In the genomic region with DNA sequence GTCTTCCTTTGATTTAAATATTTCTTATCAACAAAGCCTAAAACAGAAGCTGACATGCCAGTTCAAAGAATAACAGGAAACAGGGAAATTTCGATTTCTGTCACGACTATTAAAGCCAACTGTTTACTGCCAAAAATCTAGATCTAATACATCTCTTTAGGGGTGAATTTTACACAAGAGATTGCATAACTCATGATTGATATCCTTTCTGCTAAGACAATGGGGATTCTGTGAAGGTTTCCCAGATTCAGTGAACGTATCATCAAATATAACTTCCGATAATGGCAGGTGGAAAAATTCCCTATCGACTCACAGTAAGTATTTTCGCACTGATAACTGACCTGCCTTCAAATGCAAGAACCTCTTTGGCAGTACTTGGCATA, we compare ENCODE assay signal across 11 cellular contexts. TPM values are rescaled to one million over a fixed set of nuclear protein-coding genes. Genes with fewer than 3 reads are reported as not detected.
DNase-seq lines count a peak whose midpoint lies in the region; ATAC-seq and TF ChIP-seq lines count a peak whose summit lies in the region.
"Had no signal": no experiment of that assay in that cellular context is flagged by ENCODE, and none has a peak within 500 bp of the region (broad histone marks: within the 10 kb centered on the region; RNA-seq: fewer than 3 reads in every experiment).

No MANE protein-coding gene starts in this region.

- H3K9me3 Mint-ChIP-seq in neural progenitor cell (no peaks in the 10 kb centered on the region), endothelial cell (ENCODE audit: unreplicated experiment) (no peaks in the 10 kb centered on the region)

- TF ChIP-seq EP300 in upper lobe of left lung (IDR thresholded peaks at IDR 0.05) = no peak

- no peak for TF ChIP-seq CTCF in body of pancreas (IDR thresholded peaks at IDR 0.05)
- TF ChIP-seq CTCF in neural progenitor cell (IDR thresholded peaks at IDR 0.05) = no peak
- no peak for TF ChIP-seq CTCF in upper lobe of left lung (IDR thresholded peaks at IDR 0.05)
- TF ChIP-seq CTCF in endothelial cell (IDR thresholded peaks at IDR 0.05; ENCODE audit: unreplicated experiment) = no peak

- TF ChIP-seq POLR2A in body of pancreas (IDR thresholded peaks at IDR 0.05) (no peak), upper lobe of left lung (IDR thresholded peaks at IDR 0.05) (no peak)

- H3K36me3 ChIP-seq in body of pancreas (replicated peaks in 1 of 2; ENCODE audit: insufficient read depth in 1 of 2, low read depth in 2 of 2) = no peaks in the 10 kb centered on the region
- no peaks in the 10 kb centered on the region for H3K36me3 ChIP-seq in neural progenitor cell
- no peaks in the 10 kb centered on the region for H3K36me3 ChIP-seq in upper lobe of left lung

- no peak overlapping the region for H3K9ac ChIP-seq in neural progenitor cell

- no peaks in the 10 kb centered on the region for H3K79me2 ChIP-seq in neural progenitor cell (ENCODE audit: low read depth)

- H3K4me2 ChIP-seq in neural progenitor cell = no peak overlapping the region

- H3K9me3 ChIP-seq in body of pancreas (no peaks in the 10 kb centered on the region), neural progenitor cell (ENCODE audit: low read depth) (no peaks in the 10 kb centered on the region), upper lobe of left lung (no peaks in the 10 kb centered on the region)
- H3K9me3 ChIP-seq: heart left ventricle had no signal

- no peak overlapping the region for H3K4me3 ChIP-seq in body of pancreas
- no peak overlapping the region for H3K4me3 ChIP-seq in neural progenitor cell
- no peak overlapping the region for H3K4me3 ChIP-seq in upper lobe of left lung
- H3K4me3 ChIP-seq: coronary artery had no signal

- H2AFZ ChIP-seq in neural progenitor cell (replicated peaks) = no peak overlapping the region

- no peaks in the 10 kb centered on the region for H3K27me3 Mint-ChIP-seq in neural progenitor cell (ENCODE audit: insufficient read depth, low read depth)
- H3K27me3 Mint-ChIP-seq in endothelial cell (ENCODE audit: unreplicated experiment) = peaks cover 1% of the 10 kb centered on the region

- no peaks in the 10 kb centered on the region for H3K4me1 Mint-ChIP-seq in neural progenitor cell
- H3K4me1 Mint-ChIP-seq in endothelial cell (ENCODE audit: unreplicated experiment) = peaks cover 7% of the 10 kb centered on the region

- DNase-seq in body of pancreas (no peak), neural progenitor cell (ENCODE audit: low spot score) (no peak), retina (no peak), upper lobe of left lung (no peak), endothelial cell (ENCODE audit: low spot score) (no peak), NCI-H345 (lab: John Stamatoyannopoulos, UW) (no peak)
- DNase-seq: activated gamma-delta T cell treated with Interleukin-2 at 50 U/mL for 16 hours, heart left ventricle had no signal

- intact Hi-C loops in body of pancreas (cut with DNase I) = no loop called here

- peaks cover 23% of the 10 kb centered on the region for H3K36me3 Mint-ChIP-seq in neural progenitor cell
- peaks cover 22% of the 10 kb centered on the region for H3K36me3 Mint-ChIP-seq in endothelial cell (ENCODE audit: low read depth, unreplicated experiment)

- H3K4me3 Mint-ChIP-seq in neural progenitor cell (no peak overlapping the region), endothelial cell (ENCODE audit: unreplicated experiment) (no peak overlapping the region)

- H3K27me3 ChIP-seq in body of pancreas = no peaks in the 10 kb centered on the region
- H3K27me3 ChIP-seq in neural progenitor cell = no peaks in the 10 kb centered on the region
- H3K27me3 ChIP-seq in upper lobe of left lung = no peaks in the 10 kb centered on the region
- H3K27me3 ChIP-seq: heart left ventricle had no signal

- H3K27ac ChIP-seq in body of pancreas (peak overlapping the region in 3 of 4 donors; percentile 55 to 77 (median 60)), neural progenitor cell (no peak overlapping the region), upper lobe of left lung (no peak overlapping the region)
- H3K27ac ChIP-seq: coronary artery had no signal

- H3K4me1 ChIP-seq in body of pancreas (peaks cover 12% of the 10 kb centered on the region), neural progenitor cell (no peaks in the 10 kb centered on the region), upper lobe of left lung (peaks cover 0 to 15% (median 8%) of the 10 kb centered on the region in 4 donors)

- H3F3A ChIP-seq in neural progenitor cell (ENCODE audit: low read depth) = no peaks in the 10 kb centered on the region

- no peaks in the 10 kb centered on the region for H4K20me1 ChIP-seq in neural progenitor cell (ENCODE audit: low read depth)

- ATAC-seq in GM18873 (IDR thresholded peaks at IDR 0.05; ENCODE audit: low FRiP score, unreplicated experiment) (peak; percentile 2), HG03342 (IDR thresholded peaks at IDR 0.05; ENCODE audit: unreplicated experiment) (peak; percentile 0), body of pancreas (peak; percentile 18), upper lobe of left lung (ENCODE audit: low FRiP score in 2 of 2) (no peak)

- WGBS in body of pancreas, 2 donors = 8 to 11% methylated on average over 6 of the region's 6 CpGs
- WGBS in upper lobe of left lung, 2 donors = 47 to 59% methylated on average over 6 of the region's 6 CpGs

- H3K27ac Mint-ChIP-seq in neural progenitor cell = peak overlapping the region; percentile 50
- H3K27ac Mint-ChIP-seq in endothelial cell (ENCODE audit: unreplicated experiment) = no peak overlapping the region

RNA-seq across cellular contexts. Expression of a gene that starts 42.9 kb away (rescaled TPM):
- 1 to 10 TPM; 5.2 to 7.3 TPM for total RNA-seq in body of pancreas
- 7.7 and 12.1 TPM in 2 replicates for total RNA-seq in neural progenitor cell (ENCODE audit: low replicate concordance)
- total RNA-seq in upper lobe of left lung = 10 to 100 TPM; 37.3 to 80.2 (median 56.6) TPM
- 72.3 TPM for total RNA-seq in endothelial cell (ENCODE audit: unreplicated experiment)

RNA-seq across cellular contexts. Expression of a gene that starts 52.4 kb away (rescaled TPM):
- 100 to 1,000 TPM in 1 of 2 donors, 10 to 100 TPM in 1; 33.2 to 181 TPM for total RNA-seq in body of pancreas
- total RNA-seq in neural progenitor cell (ENCODE audit: low replicate concordance) = 11.9 and 15.1 TPM in 2 replicates
- total RNA-seq in upper lobe of left lung = 10 to 100 TPM; 11.5 to 68.0 (median 48.6) TPM
- 30.1 TPM for total RNA-seq in endothelial cell (ENCODE audit: unreplicated experiment)

Comparison
In these comparisons a context has a peak if more than half of its experiments do, and no peak if none do; other contexts are left out.
1. ATAC-seq: peak in GM18873 (single experiment), HG03342 (single experiment) and body of pancreas (single experiment); none in upper lobe of left lung (0 of 2).
2. H3K27ac ChIP-seq: peak in body of pancreas (3 of 4); none in neural progenitor cell (single experiment) and upper lobe of left lung (0 of 4).